In the genomic region with DNA sequence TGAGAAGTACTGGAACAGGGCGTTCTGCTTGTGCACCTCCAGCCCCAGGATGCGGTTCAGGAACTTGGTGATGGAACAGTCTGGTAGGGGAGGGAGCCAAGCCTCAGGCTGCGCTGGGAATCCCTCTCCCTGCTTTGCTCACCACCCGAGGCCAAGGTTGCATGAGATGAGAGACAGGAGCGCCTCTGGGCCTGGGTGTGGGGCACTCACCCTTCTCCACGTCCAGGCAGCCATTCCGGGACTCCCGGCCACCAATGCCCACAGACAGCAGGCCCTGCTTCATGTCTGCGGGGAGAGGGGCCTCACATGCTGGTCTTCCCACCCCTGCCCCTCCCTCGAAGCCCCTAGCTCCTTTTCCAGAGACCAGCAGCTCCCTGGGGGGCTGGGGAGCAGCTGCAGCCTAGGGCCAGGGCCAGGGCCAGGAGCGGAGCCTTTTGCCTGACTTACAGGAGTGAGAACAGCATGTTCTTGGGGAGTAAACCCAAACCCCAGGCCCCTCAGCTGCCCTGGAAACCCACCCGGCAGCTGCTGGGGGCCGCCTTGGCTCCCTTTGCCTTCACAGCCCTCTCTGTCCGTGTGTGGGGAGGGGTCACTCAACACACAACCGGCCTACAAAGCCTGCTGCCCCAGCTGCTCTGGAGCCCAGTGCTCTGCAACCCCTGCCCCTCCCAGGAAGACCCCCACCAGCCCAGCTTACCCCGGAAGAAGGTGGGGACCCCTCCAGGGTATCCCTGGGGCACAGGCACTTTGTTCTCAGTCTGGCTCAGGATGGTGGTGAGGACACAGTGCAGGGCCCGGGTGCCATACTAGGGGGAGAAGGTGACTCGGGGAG, we compare ENCODE assay signal across 18 cellular contexts. TPM values are rescaled to one million over a fixed set of nuclear protein-coding genes. Genes with fewer than 3 reads are reported as not detected.
DNase-seq lines count a peak whose midpoint lies in the region; ATAC-seq and TF ChIP-seq lines count a peak whose summit lies in the region.
"Had no signal": no experiment of that assay in that cellular context is flagged by ENCODE, and none has a peak within 500 bp of the region (broad histone marks: within the 10 kb centered on the region; RNA-seq: fewer than 3 reads in every experiment).

No MANE protein-coding gene starts in this region.

- POLR2A ChIA-PET in activated CD4-positive, alpha-beta T cell treated with anti-CD3 and anti-CD28 coated beads for 36 hours (lab: Charles Lee) = interaction anchor here (1.3 kb wide), 1 partner anchor 158 kb away, joined by 3 read pairs; no protein-coding TSS in a partner anchor

- H3K4me1 Mint-ChIP-seq in chondrocyte (ENCODE audit: low read depth) = peaks cover 13% of the 10 kb centered on the region
- peaks cover 4% of the 10 kb centered on the region for H3K4me1 Mint-ChIP-seq in activated CD4-positive, alpha-beta T cell treated with anti-CD3 and anti-CD28 coated beads for 36 hours

- H3K36me3 ChIP-seq in gastrocnemius medialis = peaks cover 0 to 28% of the 10 kb centered on the region in 2 donors

- peaks cover 1% of the 10 kb centered on the region for H3K36me3 Mint-ChIP-seq in chondrocyte (ENCODE audit: low read depth)
- peaks cover 14% of the 10 kb centered on the region for H3K36me3 Mint-ChIP-seq in activated CD4-positive, alpha-beta T cell treated with anti-CD3 and anti-CD28 coated beads for 36 hours (ENCODE audit: low read depth)

- H3K27ac Mint-ChIP-seq in chondrocyte (ENCODE audit: unreplicated experiment) = peak overlapping the region; percentile 27
- H3K27ac Mint-ChIP-seq in activated CD4-positive, alpha-beta T cell treated with anti-CD3 and anti-CD28 coated beads for 36 hours = no peak overlapping the region
- H3K27ac Mint-ChIP-seq: GM23338 had no signal

- TF ChIP-seq CTCF in C4-2B (conservative IDR thresholded peaks at IDR 0.05) (no peak), LNCaP clone FGC (IDR thresholded peaks at IDR 0.05; ENCODE audit: control insufficient read depth, extremely low read depth, insufficient read depth) (no peak), chondrocyte (IDR thresholded peaks at IDR 0.05) (no peak), gastrocnemius medialis (IDR thresholded peaks at IDR 0.05 in 4 of 5, conservative IDR thresholded peaks at IDR 0.05 in 1 of 5) (no peak)

- intact Hi-C loops in gastrocnemius medialis (cut with DNase I; ENCODE audit: low total_unique reads) = loop anchor here (5.0 kb wide), 2 partner anchors 41 to 81 kb away; no protein-coding TSS in a partner anchor
- intact Hi-C loops in activated CD4-positive, alpha-beta T cell treated with anti-CD3 and anti-CD28 coated beads for 36 hours (cut with DNase I, micrococcal nuclease) = loop anchor here (5.0 kb wide), 1 partner anchor 81 kb away; no protein-coding TSS in a partner anchor

- no peaks in the 10 kb centered on the region for H3K9me3 Mint-ChIP-seq in chondrocyte (ENCODE audit: low read depth)
- no peaks in the 10 kb centered on the region for H3K9me3 Mint-ChIP-seq in activated CD4-positive, alpha-beta T cell treated with anti-CD3 and anti-CD28 coated beads for 36 hours (ENCODE audit: low read depth)
- H3K9me3 Mint-ChIP-seq: GM23338; stimulated activated naive CD8-positive, alpha-beta T cell treated with anti-CD3 and anti-CD28 coated beads, Interleukin-15, amount 100 ng/mL, for 72 hours had no signal

- in situ Hi-C loops in gastrocnemius medialis (cut with MboI; ENCODE audit: low sequenced_read_pairs in 4 of 4) = loop anchor here in 1 of 4 donors (10.0 kb wide), 1 partner anchor 84 kb away; no protein-coding TSS in a partner anchor

- peaks cover 7 to 17% of the 10 kb centered on the region in 2 donors for H3K4me1 ChIP-seq in gastrocnemius medialis

- H3K27ac ChIP-seq in C4-2B (peak overlapping the region; percentile 90), gastrocnemius medialis (peak overlapping the region; percentile 53 to 81 (median 80))
- H3K27ac ChIP-seq: colonic mucosa had no signal

- ATAC-seq in gastrocnemius medialis (no peak), HG02885 (IDR thresholded peaks at IDR 0.05; ENCODE audit: poor library complexity, unreplicated experiment) (no peak), HG03571 (IDR thresholded peaks at IDR 0.05; ENCODE audit: unreplicated experiment) (no peak)
- ATAC-seq in activated CD4-positive, alpha-beta T cell treated with anti-CD3 and anti-CD28 coated beads for 36 hours = no peak
- ATAC-seq: stimulated activated naive CD8-positive, alpha-beta T cell treated with anti-CD3 and anti-CD28 coated beads, Interleukin-15, amount 100 ng/mL, for 72 hours had no signal

- CTCF ChIA-PET in activated CD4-positive, alpha-beta T cell treated with anti-CD3 and anti-CD28 coated beads for 36 hours (lab: Charles Lee) = no interaction called here

- no peak for DNase-seq in LNCaP clone FGC (ENCODE audit: low read depth)
- no peak for DNase-seq in chondrocyte (ENCODE audit: low spot score)
- DNase-seq in gastrocnemius medialis = no peak
- no peak for DNase-seq in activated CD4-positive, alpha-beta T cell treated with anti-CD3 and anti-CD28 coated beads for 36 hours
- no peak for DNase-seq in NOMO-1 treated with DMSO at 0.1 percent for 48 hours (lab: John Stamatoyannopoulos, UW; ENCODE audit: unreplicated experiment)
- DNase-seq: activated effector memory CD4-positive, alpha-beta T cell treated with Interleukin-2 at 50 U/mL for 16 hours; amniotic stem cell; colonic mucosa; NCI-H2029; NCI-H69; nucleus accumbens; stimulated activated CD4-positive, alpha-beta T cell treated with anti-CD3 and anti-CD28 coated beads, Interleukin-12 subunit alpha, Interleukin-12 subunit beta, amount 100 ng/mL, for 4 hours; stimulated activated naive CD8-positive, alpha-beta T cell treated with anti-CD3 and anti-CD28 coated beads, Interleukin-15, amount 100 ng/mL, for 72 hours had no signal

- peak overlapping the region; percentile 48 for H3K4me3 ChIP-seq in LNCaP clone FGC (ENCODE audit: low read depth, low read length)
- peak overlapping the region in 1 of 4 donors; percentile 25 for H3K4me3 ChIP-seq in gastrocnemius medialis
- H3K4me3 ChIP-seq: BLaER1 treated with 17β-estradiol and CSF1 and Interleukin-3, amounts not matched to agents 10 nM and 100 nM; colonic mucosa; GM23338 had no signal

- no peaks in the 10 kb centered on the region for H3K9me3 ChIP-seq in gastrocnemius medialis
- H3K9me3 ChIP-seq: BLaER1 treated with 17β-estradiol and CSF1 and Interleukin-3, amounts not matched to agents 10 nM and 100 nM; colonic mucosa had no signal

- no peaks in the 10 kb centered on the region for H3K27me3 ChIP-seq in gastrocnemius medialis
- H3K27me3 ChIP-seq: BLaER1 treated with 17β-estradiol and CSF1 and Interleukin-3, amounts not matched to agents 10 nM and 100 nM; colonic mucosa had no signal

- no peak overlapping the region for H3K4me3 Mint-ChIP-seq in chondrocyte (ENCODE audit: unreplicated experiment)
- no peak overlapping the region for H3K4me3 Mint-ChIP-seq in activated CD4-positive, alpha-beta T cell treated with anti-CD3 and anti-CD28 coated beads for 36 hours
- H3K4me3 Mint-ChIP-seq: GM23338; stimulated activated naive CD8-positive, alpha-beta T cell treated with anti-CD3 and anti-CD28 coated beads, Interleukin-15, amount 100 ng/mL, for 72 hours had no signal

- TF ChIP-seq POLR2A in gastrocnemius medialis (IDR thresholded peaks at IDR 0.05) = no peak

- no peaks in the 10 kb centered on the region for H3K27me3 Mint-ChIP-seq in chondrocyte (ENCODE audit: low read depth)
- H3K27me3 Mint-ChIP-seq in activated CD4-positive, alpha-beta T cell treated with anti-CD3 and anti-CD28 coated beads for 36 hours = no peaks in the 10 kb centered on the region
- H3K27me3 Mint-ChIP-seq: stimulated activated naive CD8-positive, alpha-beta T cell treated with anti-CD3 and anti-CD28 coated beads, Interleukin-15, amount 100 ng/mL, for 72 hours had no signal

RNA-seq across cellular contexts. Expression of gene GPX4, which starts 7.2 kb away (rescaled TPM):
- total RNA-seq in chondrocyte (240 to 246 TPM (median 245 TPM) in 3 replicates), gastrocnemius medialis (100 to 1,000 TPM; 616 to 907 (median 819) TPM)
- 100 to 1,000 TPM; 192 to 218 TPM for total RNA-seq in activated CD4-positive, alpha-beta T cell treated with anti-CD3 and anti-CD28 coated beads for 36 hours

RNA-seq across cellular contexts. Expression of gene POLR2E, which starts 15.8 kb away (rescaled TPM):
- 110 to 119 TPM (median 113 TPM) in 3 replicates for total RNA-seq in chondrocyte
- total RNA-seq in gastrocnemius medialis = 100 to 1,000 TPM; 118 to 263 (median 228) TPM
- total RNA-seq in activated CD4-positive, alpha-beta T cell treated with anti-CD3 and anti-CD28 coated beads for 36 hours = 100 to 1,000 TPM; 171 to 229 TPM

RNA-seq across cellular contexts. Expression of gene ARHGAP45, which starts 44.1 kb away (rescaled TPM):
- total RNA-seq in chondrocyte = 0.57 to 1.6 TPM (median 1.0 TPM) in 3 replicates
- 1 to 10 TPM in 3 of 4 donors, under 1 TPM in 1; 0.83 to 7.6 (median 3.4) TPM for total RNA-seq in gastrocnemius medialis
- total RNA-seq in activated CD4-positive, alpha-beta T cell treated with anti-CD3 and anti-CD28 coated beads for 36 hours = 100 to 1,000 TPM; 107 to 137 TPM

Comparison
In these comparisons a context has a peak if more than half of its experiments do, and no peak if none do; other contexts are left out.
1. RNA of gene ARHGAP45, which starts 44.1 kb away (total RNA-seq): 107 to 137 TPM in activated CD4-positive, alpha-beta T cell treated with anti-CD3 and anti-CD28 coated beads for 36 hours; 0.83 to 7.6 TPM in gastrocnemius medialis and 0.57 to 1.6 TPM in chondrocyte; every median in the first group is over 10 times any median in the second.